ENCODE assay signal across 25 cellular contexts in the genomic region with DNA sequence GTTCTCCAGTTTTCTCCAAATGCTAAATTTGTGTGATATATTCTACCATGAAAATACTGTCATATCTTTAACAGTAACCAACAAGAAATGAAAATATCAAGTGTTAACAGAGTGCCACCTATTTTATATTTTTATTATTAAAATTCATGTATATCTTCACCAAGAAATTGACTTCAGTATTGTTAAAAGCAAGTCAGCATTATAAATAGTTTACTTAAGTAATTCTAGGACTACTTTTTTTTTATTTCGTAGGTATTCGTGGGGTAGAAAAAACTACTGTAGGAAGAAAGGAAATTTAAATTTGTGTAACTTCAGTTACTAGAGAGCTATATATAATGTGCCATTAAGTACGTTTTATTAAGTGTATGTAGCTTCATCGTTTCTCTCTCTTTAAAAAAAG. TPM values are rescaled to one million over a fixed set of nuclear protein-coding genes. Genes with fewer than 3 reads are reported as not detected.
DNase-seq lines count a peak whose midpoint lies in the region; ATAC-seq and TF ChIP-seq lines count a peak whose summit lies in the region.
"Had no signal": no experiment of that assay in that cellular context is flagged by ENCODE, and none has a peak within 500 bp of the region (broad histone marks: within the 10 kb centered on the region; RNA-seq: fewer than 3 reads in every experiment).

No MANE protein-coding gene starts in this region.

- no peaks in the 10 kb centered on the region for H3K27me3 Mint-ChIP-seq in dendritic cell treated with granulocyte-macrophage colony-stimulating factor and Interleukin-4, amounts not matched to agents 40 ng/mL and 50 ng/mL, for 4 days
- H3K27me3 Mint-ChIP-seq: B cell had no signal

- no peak for ATAC-seq in heart right ventricle
- ATAC-seq in HG03520 (IDR thresholded peaks at IDR 0.05; ENCODE audit: unreplicated experiment): no peak
- no peak for ATAC-seq in GM18867 (IDR thresholded peaks at IDR 0.05; ENCODE audit: unreplicated experiment)
- ATAC-seq in left lung: no peak
- ATAC-seq: Panc1 had no signal

- H3K27me3 ChIP-seq in left ventricle myocardium inferior (ENCODE audit: low read depth) (no peaks in the 10 kb centered on the region), heart right ventricle (no peaks in the 10 kb centered on the region), skeletal muscle tissue (ENCODE audit: control insufficient read depth in 3 of 3, insufficient read depth in 3 of 3, low read length in 3 of 3) (peaks cover 0 to 3% (median 0%) of the 10 kb centered on the region in 3 donors), tibial nerve (no peaks in the 10 kb centered on the region), left lung (no peaks in the 10 kb centered on the region)

- H3K4me1 ChIP-seq in left ventricle myocardium inferior (peaks cover 22% of the 10 kb centered on the region), heart right ventricle (peaks cover 0 to 52% (median 0%) of the 10 kb centered on the region in 9 donors), skeletal muscle tissue (ENCODE audit: control insufficient read depth in 3 of 3, insufficient read depth in 3 of 3, low read length in 3 of 3) (no peaks in the 10 kb centered on the region), tibial nerve (peaks cover 0 to 33% (median 2%) of the 10 kb centered on the region in 4 donors), left lung (peaks cover 0 to 54% of the 10 kb centered on the region in 2 donors)

- no peaks in the 10 kb centered on the region for H3K9me3 Mint-ChIP-seq in dendritic cell treated with granulocyte-macrophage colony-stimulating factor and Interleukin-4, amounts not matched to agents 40 ng/mL and 50 ng/mL, for 4 days

- no peak overlapping the region for H3K4me3 ChIP-seq in left ventricle myocardium inferior
- H3K4me3 ChIP-seq in heart right ventricle: no peak overlapping the region
- H3K4me3 ChIP-seq in skeletal muscle tissue (ENCODE audit: low read length in 3 of 3): no peak overlapping the region
- H3K4me3 ChIP-seq in tibial nerve: no peak overlapping the region
- no peak overlapping the region for H3K4me3 ChIP-seq in left lung
- H3K4me3 ChIP-seq: GM23248 had no signal

- no peaks in the 10 kb centered on the region for H3K9me3 ChIP-seq in left ventricle myocardium inferior (replicated peaks)
- no peaks in the 10 kb centered on the region for H3K9me3 ChIP-seq in heart right ventricle
- H3K9me3 ChIP-seq in skeletal muscle tissue (ENCODE audit: control insufficient read depth in 3 of 3, low read length in 3 of 3): no peaks in the 10 kb centered on the region
- no peaks in the 10 kb centered on the region for H3K9me3 ChIP-seq in tibial nerve
- H3K9me3 ChIP-seq in left lung: no peaks in the 10 kb centered on the region

- 93 to 96% methylated on average over 4 of the region's 4 CpGs for WGBS in heart right ventricle, 2 donors
- 87 to 92% methylated on average over 4 of the region's 4 CpGs for WGBS in tibial nerve, 2 donors

- no peaks in the 10 kb centered on the region for H3K36me3 Mint-ChIP-seq in dendritic cell treated with granulocyte-macrophage colony-stimulating factor and Interleukin-4, amounts not matched to agents 40 ng/mL and 50 ng/mL, for 4 days (ENCODE audit: low read depth)

- intact Hi-C loops in left ventricle myocardium inferior (cut with micrococcal nuclease): no loop called here
- intact Hi-C loops in heart right ventricle (cut with DNase I): loop anchor here in 1 of 10 donors (10.0 kb wide), 1 partner anchor 211 kb away; no protein-coding TSS in a partner anchor
- intact Hi-C loops in dendritic cell treated with granulocyte-macrophage colony-stimulating factor and Interleukin-4, amounts not matched to agents 40 ng/mL and 50 ng/mL, for 4 days (cut with micrococcal nuclease): loop anchor here (5.0 to 10.0 kb wide), 2 partner anchors 91 to 359 kb away; no protein-coding TSS in a partner anchor
- intact Hi-C loops in left lung (cut with DNase I): no loop called here

- H3K27ac ChIP-seq in left ventricle myocardium inferior (replicated peaks): peak overlapping the region; percentile 47
- H3K27ac ChIP-seq in heart right ventricle: peak overlapping the region in 2 of 10 donors; percentile 39 to 70
- peak overlapping the region; percentile 6 for H3K27ac ChIP-seq in skeletal muscle tissue (ENCODE audit: low read depth, low read length)
- peak overlapping the region in 3 of 4 donors; percentile 34 to 75 (median 48) for H3K27ac ChIP-seq in tibial nerve
- no peak overlapping the region for H3K27ac ChIP-seq in left lung
- H3K27ac ChIP-seq: 22Rv1, GM23248, RWPE1 had no signal

- H3K36me3 ChIP-seq in left ventricle myocardium inferior (no peaks in the 10 kb centered on the region), heart right ventricle (no peaks in the 10 kb centered on the region), skeletal muscle tissue (ENCODE audit: control insufficient read depth in 3 of 3, insufficient read depth in 3 of 3, low read length in 3 of 3) (no peaks in the 10 kb centered on the region), tibial nerve (no peaks in the 10 kb centered on the region), left lung (no peaks in the 10 kb centered on the region)

- TF ChIP-seq CTCF in left ventricle myocardium inferior (IDR thresholded peaks at IDR 0.05; ENCODE audit: borderline replicate concordance) (no peak), heart right ventricle (IDR thresholded peaks at IDR 0.05) (no peak), tibial nerve (IDR thresholded peaks at IDR 0.05) (no peak), left lung (IDR thresholded peaks at IDR 0.05) (no peak)

- no peak for TF ChIP-seq POLR2A in tibial nerve (IDR thresholded peaks at IDR 0.05)

- no peak overlapping the region for H3K9ac ChIP-seq in skeletal muscle tissue (ENCODE audit: low read depth in 1 of 3, low read length in 3 of 3)
- H3K9ac ChIP-seq: GM23248 had no signal

- DNase-seq in left ventricle myocardium inferior (no peak), heart right ventricle (no peak), tibial nerve (ENCODE audit: low spot score in 2 of 2) (no peak), left lung (no peak)
- DNase-seq: Calu3, DMS79 treated with DMSO at 0.1 percent for 48 hours, GF-D8, GM23248, H7, IMR-90, NCI-H1092, NCI-H1436, NCI-H187 treated with DMSO at 0.1 percent for 48 hours, NCI-H345, NCI-H510A treated with DMSO at 0.1 percent for 48 hours, NCI-H82, SHP77 had no signal

- TF ChIP-seq EP300 in tibial nerve (IDR thresholded peaks at IDR 0.05): no peak

- H3K4me1 Mint-ChIP-seq in dendritic cell treated with granulocyte-macrophage colony-stimulating factor and Interleukin-4, amounts not matched to agents 40 ng/mL and 50 ng/mL, for 4 days (ENCODE audit: low read depth): peaks cover 43% of the 10 kb centered on the region

- H3K27ac Mint-ChIP-seq in dendritic cell treated with granulocyte-macrophage colony-stimulating factor and Interleukin-4, amounts not matched to agents 40 ng/mL and 50 ng/mL, for 4 days: peak overlapping the region; percentile 77
- H3K27ac Mint-ChIP-seq: B cell had no signal

- H3K4me3 Mint-ChIP-seq in dendritic cell treated with granulocyte-macrophage colony-stimulating factor and Interleukin-4, amounts not matched to agents 40 ng/mL and 50 ng/mL, for 4 days: no peak overlapping the region

RNA-seq across cellular contexts. Expression of a gene that starts 6.3 kb away (rescaled TPM):
- total RNA-seq in left ventricle myocardium inferior (19.7 TPM), heart right ventricle (10 to 100 TPM in 6 of 10 donors, 1 to 10 TPM in 4; 6.2 to 22.0 (median 11.7) TPM), skeletal muscle tissue (45.9 TPM), tibial nerve (100 to 1,000 TPM; 118 to 287 (median 154) TPM), left lung (10 to 100 TPM; 49.6 to 58.7 TPM)
- polyA plus RNA-seq in heart right ventricle: 1 to 10 TPM; 6.6 to 8.9 TPM

Comparison
In these comparisons a context has a peak if more than half of its experiments do, and no peak if none do; other contexts are left out.
1. H3K27ac ChIP-seq: peak in left ventricle myocardium inferior (single experiment), skeletal muscle tissue (single experiment) and tibial nerve (3 of 4); none in left lung (0 of 2).